25 cellular contexts compared by ENCODE assay signal in the genomic region with DNA sequence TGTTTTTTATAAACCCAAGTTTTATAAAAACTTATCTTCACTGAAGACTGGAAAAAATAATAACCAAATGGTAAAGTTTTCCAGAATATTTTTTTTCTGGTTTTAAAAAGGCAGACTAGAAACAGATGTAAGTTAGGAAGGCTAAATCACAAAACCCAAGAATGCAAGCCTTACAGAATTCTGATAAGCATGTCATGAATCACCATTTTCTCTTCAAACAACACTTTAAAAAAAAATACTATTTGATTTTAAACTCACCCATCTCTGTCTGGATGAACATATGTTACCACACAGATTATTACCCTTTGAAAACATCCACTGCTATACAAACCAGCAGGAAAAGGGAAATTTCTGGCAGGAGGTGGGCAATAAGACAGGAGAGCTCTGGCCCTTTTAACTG.
DNase-seq lines count a peak whose midpoint lies in the region; TF ChIP-seq lines count a peak whose summit lies in the region.
"Had no signal": no experiment of that assay in that cellular context is flagged by ENCODE, and none has a peak within 500 bp of the region (broad histone marks: within the 10 kb centered on the region; RNA-seq: fewer than 3 reads in every experiment).

No MANE protein-coding gene starts in this region.

- no peak for TF ChIP-seq CTCF in fibroblast of pulmonary artery (IDR thresholded peaks at IDR 0.05; ENCODE audit: low read length, missing control alignments)

- no peaks in the 10 kb centered on the region for H3K9me2 ChIP-seq in GM23248 (ENCODE audit: insufficient read depth)

- H3K4me1 ChIP-seq in GM23248 (ENCODE audit: insufficient read depth) (peaks cover 14% of the 10 kb centered on the region), adipocyte (ENCODE audit: control insufficient read depth, insufficient read depth, low read length) (peaks cover 6% of the 10 kb centered on the region)
- H3K4me1 ChIP-seq: gastrocnemius medialis, pancreas, Peyer's patch had no signal

- no peaks in the 10 kb centered on the region for H3K79me2 ChIP-seq in GM23248 (ENCODE audit: insufficient read depth)

- DNase-seq in GM23248 = peak; percentile 36
- peak; percentile 48 for DNase-seq in adipocyte (ENCODE audit: low read depth)
- DNase-seq in fibroblast of pulmonary artery (ENCODE audit: low read depth) = peak; percentile 34
- peak; percentile 22 for DNase-seq in non-pigmented ciliary epithelial cell (ENCODE audit: low read depth)
- DNase-seq in OCI-M2 (lab: John Stamatoyannopoulos, UW; ENCODE audit: unreplicated experiment) = no peak
- no peak for DNase-seq in iPS-NIHi11 (ENCODE audit: low spot score)
- DNase-seq in MV-4-11 (lab: John Stamatoyannopoulos, UW) = no peak
- DNase-seq: activated CD4-positive, alpha-beta T cell treated with anti-CD3 and anti-CD28 coated beads, Interleukin-2, amount 10 ng/mL, durations not matched to agents 7 days and 5 days; aorta; cortex of kidney; effector memory CD8-positive, alpha-beta T cell; erythroblast; gastrocnemius medialis; GF-D8; HFFc6; left cardiac atrium; NCI-H1092 treated with DMSO at 0.1 percent for 48 hours; NCI-H2029; nephron progenitor cell; pancreas; Peyer's patch; SHP77 treated with DMSO at 0.1 percent for 48 hours; transverse colon; WERI-Rb-1 had no signal

- peak overlapping the region; percentile 30; the same call in 1 of the 2 replicates for H2AFZ ChIP-seq in GM23248

- H3K27me3 ChIP-seq in GM23248 (replicated peaks; ENCODE audit: insufficient read depth) = no peaks in the 10 kb centered on the region
- no peaks in the 10 kb centered on the region for H3K27me3 ChIP-seq in adipocyte (replicated peaks; ENCODE audit: control insufficient read depth, insufficient read depth, low read length)
- H3K27me3 ChIP-seq: BLaER1 treated with 17β-estradiol and CSF1 and Interleukin-3, amounts not matched to agents 10 nM and 100 nM; pancreas; Peyer's patch; transverse colon had no signal

- in situ Hi-C loops in GM23248 (cut with MboI) = loop anchor here (25.0 kb wide), 1 partner anchor 1160 kb away; a partner anchor contains a TSS

- H3K4me2 ChIP-seq in GM23248 (ENCODE audit: unreplicated experiment) = peak overlapping the region; percentile 57
- H3K4me2 ChIP-seq: BLaER1 treated with 17β-estradiol and CSF1 and Interleukin-3, amounts not matched to agents 10 nM and 100 nM had no signal

- H3K4me3 ChIP-seq in GM23248 (no peak overlapping the region), adipocyte (ENCODE audit: low read length) (no peak overlapping the region), fibroblast of pulmonary artery (replicated peaks; ENCODE audit: low read depth, low read length) (no peak overlapping the region)
- H3K4me3 ChIP-seq: BLaER1 treated with 17β-estradiol and CSF1 and Interleukin-3, amounts not matched to agents 10 nM and 100 nM; gastrocnemius medialis; pancreas; Peyer's patch; transverse colon had no signal

- no peak overlapping the region for H3K27ac ChIP-seq in GM23248
- H3K27ac ChIP-seq: BLaER1 treated with 17β-estradiol and CSF1 and Interleukin-3, amounts not matched to agents 10 nM and 100 nM; gastrocnemius medialis; pancreas; Peyer's patch; transverse colon; WERI-Rb-1 had no signal

- 0 out of 2 replicates have a peak, but pooled peaks cover 5% of the 10 kb centered on the region for H3F3A ChIP-seq in GM23248 (ENCODE audit: insufficient read depth)

- no peaks in the 10 kb centered on the region for H4K20me1 ChIP-seq in GM23248 (ENCODE audit: insufficient read depth)
- H4K20me1 ChIP-seq: BLaER1 treated with 17β-estradiol and CSF1 and Interleukin-3, amounts not matched to agents 10 nM and 100 nM had no signal

- H3K36me3 ChIP-seq in GM23248 (ENCODE audit: low read depth) (no peaks in the 10 kb centered on the region), adipocyte (ENCODE audit: control insufficient read depth, insufficient read depth, low read length, severe bottlenecking) (no peaks in the 10 kb centered on the region)
- H3K36me3 ChIP-seq: BLaER1 treated with 17β-estradiol and CSF1 and Interleukin-3, amounts not matched to agents 10 nM and 100 nM; gastrocnemius medialis; pancreas; Peyer's patch; transverse colon; WERI-Rb-1 had no signal

- no peak overlapping the region for H3K9ac ChIP-seq in GM23248
- H3K9ac ChIP-seq in adipocyte (ENCODE audit: low read length) = no peak overlapping the region
- H3K9ac ChIP-seq: BLaER1 treated with 17β-estradiol and CSF1 and Interleukin-3, amounts not matched to agents 10 nM and 100 nM had no signal

- H3K9me3 ChIP-seq in GM23248 (ENCODE audit: low read depth) = no peaks in the 10 kb centered on the region
- H3K9me3 ChIP-seq in adipocyte (ENCODE audit: control insufficient read depth, low read length) = no peaks in the 10 kb centered on the region
- H3K9me3 ChIP-seq: BLaER1 treated with 17β-estradiol and CSF1 and Interleukin-3, amounts not matched to agents 10 nM and 100 nM; gastrocnemius medialis; pancreas; Peyer's patch; transverse colon had no signal

Comparison
In these comparisons a context has a peak if more than half of its experiments do, and no peak if none do; other contexts are left out.
1. DNase-seq: peak in GM23248 (single experiment), adipocyte (single experiment), fibroblast of pulmonary artery (single experiment) and non-pigmented ciliary epithelial cell (single experiment); none in OCI-M2 (single experiment), iPS-NIHi11 (single experiment) and MV-4-11 (single experiment).